8 cellular contexts compared by ENCODE assay signal in the genomic region with DNA sequence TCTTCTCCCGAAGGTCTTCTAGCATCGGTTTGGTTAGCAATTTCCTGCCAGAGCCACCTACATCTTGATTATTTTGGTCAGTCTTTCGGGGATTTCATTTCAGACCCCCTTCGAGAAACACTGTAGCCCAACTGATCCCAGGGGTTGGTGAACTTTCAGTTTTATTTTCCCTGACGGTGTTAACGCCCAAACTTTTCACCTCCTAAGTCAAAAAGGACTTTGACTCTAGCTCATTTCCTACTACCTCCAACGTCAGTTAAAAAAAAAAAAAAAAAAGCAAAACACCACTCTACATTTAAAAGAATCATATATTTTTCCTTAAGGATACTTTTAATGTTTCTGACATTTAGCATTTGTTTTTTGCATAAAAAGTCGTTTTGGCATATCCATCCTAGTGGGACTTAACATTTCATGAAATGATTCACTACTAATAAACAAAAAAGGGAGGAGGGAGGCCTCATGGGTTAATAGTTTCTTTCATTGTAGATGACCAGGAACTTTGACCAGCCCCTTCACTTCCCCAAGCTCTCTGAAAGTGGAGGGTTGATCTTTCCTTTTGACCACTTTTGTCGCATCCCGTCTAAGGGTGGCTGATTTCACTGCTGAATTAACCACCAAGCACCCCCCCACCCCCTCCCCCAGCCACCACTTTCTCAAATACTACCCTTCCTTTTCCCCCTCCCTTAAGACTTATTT. TPM values are rescaled to one million over a fixed set of nuclear protein-coding genes. Genes with fewer than 3 reads are reported as not detected.
DNase-seq lines count a peak whose midpoint lies in the region; ATAC-seq, FAIRE-seq and TF ChIP-seq lines count a peak whose summit lies in the region.

No MANE protein-coding gene starts in this region.

- dilution Hi-C loops in endothelial cell of umbilical vein (cut with MboI; ENCODE audit: extremely low pct_ligation_motif_present, low sequenced_read_pairs): no loop called here

- H4K20me1 ChIP-seq in endothelial cell of umbilical vein (replicated peaks; ENCODE audit: control insufficient read depth, extremely low read depth, insufficient read depth, low read length): no peaks in the 10 kb centered on the region

- peak overlapping the region; percentile 38 for H3K9ac ChIP-seq in endothelial cell of umbilical vein (replicated peaks; ENCODE audit: extremely low read depth, insufficient read depth, low read length)

- peak overlapping the region; percentile 87 for H3K4me3 ChIP-seq in CD8-positive, alpha-beta T cell (ENCODE audit: low read depth, low read length)
- H3K4me3 ChIP-seq in endothelial cell of umbilical vein (replicated peaks in 1 of 3; ENCODE audit: insufficient read depth in 1 of 3, low read depth in 1 of 3, low read length in 3 of 3): peak overlapping the region; percentile 21 to 28 (median 28)

- H3K9me1 ChIP-seq in endothelial cell of umbilical vein (replicated peaks; ENCODE audit: control insufficient read depth, extremely low read depth, insufficient read depth, low read length): no peaks in the 10 kb centered on the region

- intact Hi-C loops in CD8-positive, alpha-beta T cell (cut with DNase I, micrococcal nuclease): loop anchor here in 1 of 2 experiments (5.0 to 10.0 kb wide), 2 partner anchors 502 to 906 kb away; a partner anchor contains a TSS
- intact Hi-C loops in endothelial cell of umbilical vein (cut with micrococcal nuclease): loop anchor here (1.0 kb wide), 1 partner anchor 171 kb away; no protein-coding TSS in a partner anchor

- no peak for ATAC-seq in CD8-positive, alpha-beta T cell
- ATAC-seq in omental fat pad (ENCODE audit: low FRiP score) (peak; percentile 24), HG02642 (IDR thresholded peaks at IDR 0.05; ENCODE audit: poor library complexity, unreplicated experiment) (no peak), HG03565 (IDR thresholded peaks at IDR 0.05; ENCODE audit: unreplicated experiment) (no peak), GM21447 (IDR thresholded peaks at IDR 0.05; ENCODE audit: unreplicated experiment) (no peak)

- CTCF ChIA-PET in CD8-positive, alpha-beta T cell (lab: Charles Lee): no interaction called here
- CTCF ChIA-PET in endothelial cell of umbilical vein (lab: Charles Lee): interaction anchor here (0.6 to 1.8 kb wide), 5 partner anchors 15 to 605 kb away, joined by 3 to 4 read pairs (median 3); no protein-coding TSS in a partner anchor

- DNase-seq in CD8-positive, alpha-beta T cell: no peak
- peak; percentile 74 for DNase-seq in OCI-M1 (lab: John Stamatoyannopoulos, UW)
- peak; percentile 53 for DNase-seq in endothelial cell of umbilical vein (ENCODE audit: low read depth, low spot score)
- no peak for DNase-seq in omental fat pad (ENCODE audit: low spot score)
- no peak for DNase-seq in effector CD4-positive, alpha-beta T cell

- no peaks in the 10 kb centered on the region for H3K9me3 Mint-ChIP-seq in CD8-positive, alpha-beta T cell

- H3K36me3 Mint-ChIP-seq in CD8-positive, alpha-beta T cell: peaks cover 10% of the 10 kb centered on the region

- BruUV-seq in endothelial cell of umbilical vein (replicated peaks; lab: Mats Ljungman, UMichigan): no TSS peak

- H3K4me2 ChIP-seq in endothelial cell of umbilical vein (ENCODE audit: insufficient read depth, low read length): peak overlapping the region; percentile 83

- peaks cover 5% of the 10 kb centered on the region for H3K4me1 ChIP-seq in CD8-positive, alpha-beta T cell (ENCODE audit: insufficient read depth, low read length)
- H3K4me1 ChIP-seq in endothelial cell of umbilical vein (ENCODE audit: control insufficient read depth, extremely low read depth, insufficient read depth, low read length): peaks cover 19% of the 10 kb centered on the region

- H3K36me3 ChIP-seq in CD8-positive, alpha-beta T cell (ENCODE audit: insufficient read depth, low read length): no peaks in the 10 kb centered on the region
- no peaks in the 10 kb centered on the region for H3K36me3 ChIP-seq in endothelial cell of umbilical vein (ENCODE audit: control insufficient read depth in 2 of 2, extremely low read depth in 1 of 2, insufficient read depth in 2 of 2, low read length in 2 of 2)

- no peaks in the 10 kb centered on the region for H3K27me3 ChIP-seq in CD8-positive, alpha-beta T cell (ENCODE audit: insufficient read depth, low read length)
- no peaks in the 10 kb centered on the region for H3K27me3 ChIP-seq in endothelial cell of umbilical vein (ENCODE audit: control insufficient read depth in 2 of 2, insufficient read depth in 2 of 2, low read length in 2 of 2)

- H3K27ac ChIP-seq in CD8-positive, alpha-beta T cell (ENCODE audit: low read depth, low read length): peak overlapping the region; percentile 20
- peak overlapping the region; percentile 42 for H3K27ac ChIP-seq in endothelial cell of umbilical vein (ENCODE audit: insufficient read depth, low read depth, low read length)

- TF ChIP-seq POLR2A in endothelial cell of umbilical vein (IDR thresholded peaks at IDR 0.05; ENCODE audit: low read depth, low read length): no peak

- H3K4me1 Mint-ChIP-seq in CD8-positive, alpha-beta T cell (ENCODE audit: low read depth): peaks cover 23% of the 10 kb centered on the region

- peaks cover 2% of the 10 kb centered on the region for H3K27me3 Mint-ChIP-seq in CD8-positive, alpha-beta T cell (ENCODE audit: low read depth)

- peak overlapping the region; percentile 82 for H2AFZ ChIP-seq in endothelial cell of umbilical vein (ENCODE audit: low read depth, low read length)

- H3K4me3 Mint-ChIP-seq in CD8-positive, alpha-beta T cell: peak overlapping the region; percentile 92

- peak; percentile 35 for FAIRE-seq in endothelial cell of umbilical vein (lab: Jason Lieb, UNC)

- peak overlapping the region; percentile 61 for H3K27ac Mint-ChIP-seq in CD8-positive, alpha-beta T cell

- no peaks in the 10 kb centered on the region for H3K9me3 ChIP-seq in CD8-positive, alpha-beta T cell (ENCODE audit: low read length)
- no peaks in the 10 kb centered on the region for H3K9me3 ChIP-seq in endothelial cell of umbilical vein (replicated peaks; ENCODE audit: control insufficient read depth, insufficient read depth, low read length)

- no peak for TF ChIP-seq CTCF in CD8-positive, alpha-beta T cell (IDR thresholded peaks at IDR 0.05)
- TF ChIP-seq CTCF in endothelial cell of umbilical vein (IDR thresholded peaks at IDR 0.05; ENCODE audit: extremely low read depth in 1 of 2, insufficient read depth in 1 of 2, low read depth in 1 of 2, low read length in 2 of 2) (no peak), omental fat pad (IDR thresholded peaks at IDR 0.05) (no peak)

- POLR2A ChIA-PET in CD8-positive, alpha-beta T cell (lab: Charles Lee): no interaction called here
- POLR2A ChIA-PET in endothelial cell of umbilical vein (lab: Charles Lee): interaction anchor here (1.0 kb wide), 1 partner anchor 111 kb away, joined by 3 read pairs; no protein-coding TSS in a partner anchor

- H3K79me2 ChIP-seq in endothelial cell of umbilical vein (ENCODE audit: control insufficient read depth, insufficient read depth, low read length): peaks cover 32% of the 10 kb centered on the region

TF ChIP-seq in endothelial cell of umbilical vein, 7 proteins besides CTCF, POLR2A, EP300 and RAD21:
- TF ChIP-seq, protein P1, sequence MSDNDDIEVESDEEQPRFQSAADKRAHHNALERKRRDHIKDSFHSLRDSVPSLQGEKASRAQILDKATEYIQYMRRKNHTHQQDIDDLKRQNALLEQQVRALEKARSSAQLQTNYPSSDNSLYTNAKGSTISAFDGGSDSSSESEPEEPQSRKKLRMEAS (IDR thresholded peaks at IDR 0.05; ENCODE audit: insufficient read depth, insufficient read length): no peak
- no peak for TF ChIP-seq EZH2 (IDR thresholded peaks at IDR 0.05; ENCODE audit: borderline replicate concordance, low read depth, low read length, severe bottlenecking)
- TF ChIP-seq GATA2 (IDR thresholded peaks at IDR 0.05; ENCODE audit: insufficient read depth, insufficient read length, low read depth, low read length): no peak
- no peak for TF ChIP-seq JUN (IDR thresholded peaks at IDR 0.05; ENCODE audit: borderline replicate concordance, insufficient read depth, insufficient read length, low read depth)
- no peak for TF ChIP-seq FOS (IDR thresholded peaks at IDR 0.05; ENCODE audit: borderline replicate concordance, insufficient read depth, low read length)
- no peak for TF ChIP-seq MYC (IDR thresholded peaks at IDR 0.05; ENCODE audit: low read depth, low read length)
- TF ChIP-seq POLR2AphosphoS5 (IDR thresholded peaks at IDR 0.05; ENCODE audit: insufficient read depth, low read depth, low read length): no peak

RNA-seq across cellular contexts. Expression of a gene that starts 0.8 kb away (rescaled TPM):
- 1 to 10 TPM; 8.6 to 9.6 TPM for total RNA-seq in CD8-positive, alpha-beta T cell
- total RNA-seq in endothelial cell of umbilical vein (21.8 and 22.1 TPM in 2 replicates), omental fat pad (10 to 100 TPM; 22.5 to 30.6 (median 28.5) TPM)
- polyA plus RNA-seq in endothelial cell of umbilical vein: 5.9 and 9.9 TPM in 2 replicates
- 8.0 and 9.4 TPM in 2 replicates for polyA plus RNA-seq in endothelial cell of umbilical vein (2011; cell fraction: cytosol; rRNA removed)
- polyA plus RNA-seq in endothelial cell of umbilical vein (2011; cell fraction: nucleus; rRNA removed): 19.5 and 25.5 TPM in 2 replicates
- polyA plus RNA-seq in endothelial cell of umbilical vein (2012): 14.2 and 16.3 TPM in 2 replicates
- polyA minus RNA-seq in endothelial cell of umbilical vein: 8.4 TPM in 2 replicates
- polyA minus RNA-seq in endothelial cell of umbilical vein (2011; cell fraction: cytosol; rRNA and poly(A)+ RNA removed): 10.0 TPM
- 34.3 and 37.1 TPM in 2 replicates for polyA minus RNA-seq in endothelial cell of umbilical vein (2011; cell fraction: nucleus; rRNA and poly(A)+ RNA removed)

Comparison
In these comparisons a context has a peak if more than half of its experiments do, and no peak if none do; other contexts are left out.
1. DNase-seq: peak in OCI-M1 (single experiment) and endothelial cell of umbilical vein (single experiment); none in CD8-positive, alpha-beta T cell (0 of 7), omental fat pad (single experiment) and effector CD4-positive, alpha-beta T cell (single experiment).